ENCODE assay signal across 26 cellular contexts in genomic region chr7:27680610-27681009, GRCh38.
"Had no signal": no experiment of that assay in that cellular context is flagged by ENCODE, and none has a peak within 500 bp of the region (broad histone marks: within the 10 kb centered on the region; RNA-seq: fewer than 3 reads in every experiment).

No MANE protein-coding gene starts in this region.

- H3K27ac ChIP-seq: brain microvascular endothelial cell, left lung, lower lobe of right lung, skin epidermis, thoracic aorta, uterus, WERI-Rb-1 had no signal

- H3K27ac Mint-ChIP-seq: activated naive CD4-positive, alpha-beta T cell treated with anti-CD3 and anti-CD28 coated beads, Interleukin-2, amount 10 ng/mL, durations not matched to agents 7 days and 5 days; activated naive CD8-positive, alpha-beta T cell treated with anti-CD3 and anti-CD28 coated beads, Interleukin-2, amount 10 ng/mL, durations not matched to agents 7 days and 5 days; activated T-cell treated with anti-CD3 and anti-CD28 coated beads, Interleukin-2, amount 50 U/mL, for 24 hours; natural killer cell treated with Interleukin-12 subunit alpha and Interleukin-12 subunit beta and Interleukin-15 and Interleukin-18, amount 100 ng/mL, for 72 hours; type B pancreatic cell had no signal

- H3K4me1 Mint-ChIP-seq: activated naive CD4-positive, alpha-beta T cell treated with anti-CD3 and anti-CD28 coated beads, Interleukin-2, amount 10 ng/mL, durations not matched to agents 7 days and 5 days; activated naive CD8-positive, alpha-beta T cell treated with anti-CD3 and anti-CD28 coated beads, Interleukin-2, amount 10 ng/mL, durations not matched to agents 7 days and 5 days had no signal

- ATAC-seq: activated CD4-positive, CD25-positive, alpha-beta regulatory T cell treated with anti-CD3 and anti-CD28 coated beads, Interleukin-2, amount 50 U/mL, for 24 hours; esophagus mucosa; left lung; lower lobe of right lung; mucosa of descending colon; natural killer cell treated with Interleukin-12 subunit alpha and Interleukin-12 subunit beta and Interleukin-15 and Interleukin-18, amount 100 ng/mL, for 72 hours; sciatic nerve; stimulated activated naive CD8-positive, alpha-beta T cell treated with anti-CD3 and anti-CD28 coated beads, Interleukin-15, Interleukin-2, amounts not matched to agents 100 U/mL and 50 U/mL, for 24 hours had no signal

- H3K36me3 ChIP-seq: brain microvascular endothelial cell, left lung, lower lobe of right lung, thoracic aorta, uterus, WERI-Rb-1 had no signal

- H3K9me3 Mint-ChIP-seq: activated naive CD4-positive, alpha-beta T cell treated with anti-CD3 and anti-CD28 coated beads, Interleukin-2, amount 10 ng/mL, durations not matched to agents 7 days and 5 days; activated naive CD8-positive, alpha-beta T cell treated with anti-CD3 and anti-CD28 coated beads, Interleukin-2, amount 10 ng/mL, durations not matched to agents 7 days and 5 days; activated T-cell treated with anti-CD3 and anti-CD28 coated beads, Interleukin-2, amount 50 U/mL, for 24 hours; natural killer cell treated with Interleukin-12 subunit alpha and Interleukin-12 subunit beta and Interleukin-15 and Interleukin-18, amount 100 ng/mL, for 72 hours had no signal

- DNase-seq: activated CD4-positive, alpha-beta T cell treated with anti-CD3 and anti-CD28 coated beads for 48 hours; activated CD4-positive, alpha-beta T cell treated with anti-CD3 and anti-CD28 coated beads, Interleukin-2, amount 50 U/mL, for 48 hours; activated CD8-positive, alpha-beta memory T cell treated with anti-CD3 and anti-CD28 coated beads, Interleukin-2, amount 50 U/mL, for 48 hours; activated gamma-delta T cell; activated naive CD4-positive, alpha-beta T cell treated with anti-CD3 and anti-CD28 coated beads, Interleukin-2, amount 10 ng/mL, durations not matched to agents 7 days and 5 days; activated naive CD8-positive, alpha-beta T cell treated with anti-CD3 and anti-CD28 coated beads, Interleukin-2, amount 10 ng/mL, durations not matched to agents 7 days and 5 days; activated T-cell treated with anti-CD3 and anti-CD28 coated beads, Interleukin-2, amount 50 U/mL, for 24 hours; brain microvascular endothelial cell; central memory CD4-positive, alpha-beta T cell; glutamatergic neuron; left lung; lower lobe of right lung; mucosa of descending colon; stimulated activated CD4-positive, alpha-beta T cell treated with anti-CD3 and anti-CD28 coated beads, Interleukin-12 subunit alpha, Interleukin-12 subunit beta, amount 100 ng/mL, for 4 hours; stimulated activated CD4-positive, alpha-beta T cell treated with anti-CD3 and anti-CD28 coated beads, Interleukin-4, amount 100 ng/mL, for 1 hour; stimulated activated naive CD8-positive, alpha-beta T cell treated with anti-CD3 and anti-CD28 coated beads, Interleukin-15, Interleukin-2, amounts not matched to agents 100 U/mL and 50 U/mL, for 24 hours; T1000; uterus; WERI-Rb-1 had no signal

- H3K27me3 ChIP-seq: brain microvascular endothelial cell, left lung, uterus had no signal

- H3K27me3 Mint-ChIP-seq: activated T-cell treated with anti-CD3 and anti-CD28 coated beads, Interleukin-2, amount 50 U/mL, for 24 hours; natural killer cell treated with Interleukin-12 subunit alpha and Interleukin-12 subunit beta and Interleukin-15 and Interleukin-18, amount 100 ng/mL, for 72 hours; type B pancreatic cell had no signal

- H3K36me3 Mint-ChIP-seq: activated naive CD4-positive, alpha-beta T cell treated with anti-CD3 and anti-CD28 coated beads, Interleukin-2, amount 10 ng/mL, durations not matched to agents 7 days and 5 days; activated naive CD8-positive, alpha-beta T cell treated with anti-CD3 and anti-CD28 coated beads, Interleukin-2, amount 10 ng/mL, durations not matched to agents 7 days and 5 days; natural killer cell treated with Interleukin-12 subunit alpha and Interleukin-12 subunit beta and Interleukin-15 and Interleukin-18, amount 100 ng/mL, for 72 hours; type B pancreatic cell had no signal

- H3K4me3 ChIP-seq: left lung, lower lobe of right lung, mucosa of descending colon, skin epidermis, thoracic aorta, uterus had no signal

- H3K4me3 Mint-ChIP-seq: activated naive CD4-positive, alpha-beta T cell treated with anti-CD3 and anti-CD28 coated beads, Interleukin-2, amount 10 ng/mL, durations not matched to agents 7 days and 5 days; activated naive CD8-positive, alpha-beta T cell treated with anti-CD3 and anti-CD28 coated beads, Interleukin-2, amount 10 ng/mL, durations not matched to agents 7 days and 5 days; activated T-cell treated with anti-CD3 and anti-CD28 coated beads, Interleukin-2, amount 50 U/mL, for 24 hours; natural killer cell treated with Interleukin-12 subunit alpha and Interleukin-12 subunit beta and Interleukin-15 and Interleukin-18, amount 100 ng/mL, for 72 hours; type B pancreatic cell had no signal

- H3K4me1 ChIP-seq: left lung, uterus had no signal

- H3K9me3 ChIP-seq: left lung, lower lobe of right lung, mucosa of descending colon, thoracic aorta, uterus had no signal
